In the genomic region with DNA sequence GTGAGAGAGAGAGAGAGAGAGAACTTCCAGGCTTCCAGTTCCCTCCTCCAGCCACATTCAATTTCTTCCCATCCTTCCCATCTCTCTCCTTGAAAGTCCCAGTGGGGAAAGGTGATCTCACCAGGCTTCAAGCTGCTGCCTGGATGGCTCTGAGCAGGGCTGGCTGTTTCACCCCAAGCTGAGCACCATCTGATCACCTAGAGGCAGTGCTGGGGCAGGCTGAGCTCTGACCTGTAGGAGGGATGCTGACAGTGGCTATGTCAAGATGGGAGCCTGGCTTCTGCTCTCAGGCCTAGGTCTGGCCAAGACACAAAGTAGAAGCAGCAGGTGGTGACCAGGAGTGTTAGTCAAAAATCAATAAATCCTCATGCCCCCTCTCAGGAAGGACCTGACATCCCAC, we compare ENCODE assay signal across 18 cellular contexts.
"Had no signal": no experiment of that assay in that cellular context is flagged by ENCODE, and none has a peak within 500 bp of the region (broad histone marks: within the 10 kb centered on the region; RNA-seq: fewer than 3 reads in every experiment).

No MANE protein-coding gene starts in this region.

- H3K4me3 Mint-ChIP-seq: immature natural killer cell; natural killer cell; stimulated activated memory B cell treated with anti-CD40 and anti-IgM and Interleukin-4, amounts not matched to agents 10 μg/mL and 1 μg/mL and 100 μg/mL, for 72 hours had no signal

- H3K27ac Mint-ChIP-seq: immature natural killer cell; natural killer cell; stimulated activated memory B cell treated with anti-CD40 and anti-IgM and Interleukin-4, amounts not matched to agents 10 μg/mL and 1 μg/mL and 100 μg/mL, for 72 hours had no signal

- H3K4me1 Mint-ChIP-seq: immature natural killer cell; natural killer cell; stimulated activated memory B cell treated with anti-CD40 and anti-IgM and Interleukin-4, amounts not matched to agents 10 μg/mL and 1 μg/mL and 100 μg/mL, for 72 hours had no signal

- H3K36me3 Mint-ChIP-seq: natural killer cell; stimulated activated memory B cell treated with anti-CD40 and anti-IgM and Interleukin-4, amounts not matched to agents 10 μg/mL and 1 μg/mL and 100 μg/mL, for 72 hours had no signal

- DNase-seq: dermis blood vessel endothelial cell; effector memory CD4-positive, alpha-beta T cell; foreskin keratinocyte; immature natural killer cell; islet precursor cell; kidney glomerular epithelial cell; left colon; left ventricle myocardium superior; lower lobe of right lung; natural killer cell; nucleus accumbens; psoas muscle; right cardiac atrium; spleen; stimulated activated CD4-positive, alpha-beta T cell treated with anti-CD3 and anti-CD28 coated beads, Interleukin-4, amount 100 ng/mL, for 4 hours; stimulated activated naive CD8-positive, alpha-beta T cell treated with anti-CD3 and anti-CD28 coated beads, Interleukin-15, Interleukin-2, amounts not matched to agents 100 U/mL and 50 U/mL, for 24 hours; upper lobe of left lung had no signal

- H3K9me3 Mint-ChIP-seq: immature natural killer cell; natural killer cell; stimulated activated memory B cell treated with anti-CD40 and anti-IgM and Interleukin-4, amounts not matched to agents 10 μg/mL and 1 μg/mL and 100 μg/mL, for 72 hours had no signal

- ATAC-seq: foreskin keratinocyte; left colon; left ventricle myocardium superior; lower lobe of right lung; natural killer cell; psoas muscle; right cardiac atrium; stimulated activated memory B cell treated with anti-CD40 and anti-IgM and Interleukin-4, amounts not matched to agents 10 μg/mL and 1 μg/mL and 100 μg/mL, for 72 hours; stimulated activated naive CD8-positive, alpha-beta T cell treated with anti-CD3 and anti-CD28 coated beads, Interleukin-15, Interleukin-2, amounts not matched to agents 100 U/mL and 50 U/mL, for 24 hours had no signal
